In the genomic region with DNA sequence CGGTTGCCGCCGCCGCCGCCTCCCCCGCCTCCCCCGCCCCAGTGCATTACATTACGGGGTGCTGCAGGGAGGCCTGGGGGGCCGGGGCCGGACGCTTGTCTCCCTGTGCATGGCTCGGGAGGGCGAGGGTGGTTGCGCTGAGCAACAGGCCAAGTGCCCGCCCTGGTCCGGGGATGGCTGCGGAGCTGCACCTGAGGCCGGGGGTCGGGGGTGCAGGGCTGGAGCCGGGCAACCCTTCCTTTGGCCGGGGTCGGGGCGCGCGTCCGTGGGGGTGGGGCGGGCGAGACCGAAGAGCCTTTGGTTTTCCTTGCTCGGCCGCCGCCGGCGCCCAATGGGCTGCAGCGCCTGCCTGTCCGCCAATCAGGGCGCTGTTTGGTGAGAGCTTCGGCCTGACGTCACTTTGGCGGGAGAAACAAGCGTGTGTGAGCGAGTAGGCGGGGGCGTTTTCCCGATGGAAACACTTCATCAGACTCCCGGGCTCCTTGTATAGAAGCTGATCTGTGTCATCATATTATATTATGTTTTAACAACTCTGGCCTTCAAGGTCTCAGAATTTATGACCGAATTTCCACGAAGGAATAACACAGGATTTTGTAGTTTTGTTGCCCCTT, we compare ENCODE assay signal across 8 cellular contexts. TPM values are rescaled to one million over a fixed set of nuclear protein-coding genes. Genes with fewer than 3 reads are reported as not detected.
A peak's percentile ranks its signal among the peaks of the same experiment; 100 is the strongest.
DNase-seq lines count a peak whose midpoint lies in the region; ATAC-seq and TF ChIP-seq lines count a peak whose summit lies in the region.

No MANE protein-coding gene starts in this region.

- H3K27ac ChIP-seq in CD4-positive, alpha-beta T cell (ENCODE audit: low read depth, low read length) = peak overlapping the region; percentile 72
- H3K27ac ChIP-seq in HUES48 (ENCODE audit: low read depth, low read length) = peak overlapping the region; percentile 94
- no peak overlapping the region for H3K27ac ChIP-seq in mesendoderm (ENCODE audit: low read depth, low read length)

- POLR2A ChIA-PET in CD4-positive, alpha-beta T cell (lab: Charles Lee) = interaction anchor here (0.7 to 3.3 kb wide), 5 partner anchors 12 to 203 kb away, joined by 5 to 32 read pairs (median 5); a partner anchor contains a TSS

- peaks cover 34% of the 10 kb centered on the region for H3K4me1 Mint-ChIP-seq in CD4-positive, alpha-beta T cell (ENCODE audit: low read depth)
- H3K4me1 Mint-ChIP-seq in endothelial cell (ENCODE audit: unreplicated experiment) = peaks cover 9% of the 10 kb centered on the region

- no peaks in the 10 kb centered on the region for H3K9me3 ChIP-seq in CD4-positive, alpha-beta T cell (ENCODE audit: control insufficient read depth, low read length)
- no peaks in the 10 kb centered on the region for H3K9me3 ChIP-seq in HUES48 (ENCODE audit: control insufficient read depth, insufficient read depth, low read length)
- no peaks in the 10 kb centered on the region for H3K9me3 ChIP-seq in NT2/D1 (ENCODE audit: insufficient read depth, low read length)

- H3K4me3 ChIP-seq in HUES48 (ENCODE audit: low read depth, low read length) = peak overlapping the region; percentile 98
- peak overlapping the region; percentile 92 for H3K4me3 ChIP-seq in NT2/D1 (ENCODE audit: insufficient read length, low read depth)
- peak overlapping the region; percentile 66 for H3K4me3 ChIP-seq in mesendoderm (ENCODE audit: low read length)

- H3K79me2 ChIP-seq in mesendoderm (ENCODE audit: control insufficient read depth, insufficient read depth, low read length) = no peaks in the 10 kb centered on the region

- intact Hi-C loops in CD4-positive, alpha-beta T cell (cut with DNase I, micrococcal nuclease) = loop anchor here in 1 of 2 experiments (10.0 kb wide), 1 partner anchor 598 kb away; no protein-coding TSS in a partner anchor

- no peak overlapping the region for H3K23ac ChIP-seq in mesendoderm (ENCODE audit: low read length)

- peaks cover 26% of the 10 kb centered on the region for H3K36me3 ChIP-seq in HUES48 (ENCODE audit: control insufficient read depth, insufficient read depth, low read length)
- peaks cover 21% of the 10 kb centered on the region for H3K36me3 ChIP-seq in NT2/D1 (ENCODE audit: insufficient read depth, insufficient read length, low read length)
- H3K36me3 ChIP-seq in mesendoderm (ENCODE audit: control insufficient read depth, insufficient read depth, low read length) = peaks cover under 1% of the 10 kb centered on the region

- H3K56ac ChIP-seq in mesendoderm (ENCODE audit: low read length) = no peak overlapping the region

- no CpG with 5 or more reads among the region's 48 CpGs for WGBS in mesendoderm (ENCODE audit: extremely low coverage, insufficient coverage, low lambda C conversion rate)

- H3K79me1 ChIP-seq in mesendoderm (ENCODE audit: low read length) = no peaks in the 10 kb centered on the region

- H3K4ac ChIP-seq in mesendoderm (ENCODE audit: low read depth, low read length) = no peak overlapping the region

- no peak overlapping the region for H2BK5ac ChIP-seq in mesendoderm (ENCODE audit: low read length)

- no peak overlapping the region for H2BK120ac ChIP-seq in mesendoderm (ENCODE audit: low read depth, low read length)

- H3K18ac ChIP-seq in mesendoderm (ENCODE audit: low read length) = no peak overlapping the region

- H3K4me2 ChIP-seq in mesendoderm (ENCODE audit: low read length) = peak overlapping the region; percentile 57

- no peak overlapping the region for H3K9ac ChIP-seq in HUES48 (ENCODE audit: low read depth, low read length)
- H3K9ac ChIP-seq in NT2/D1 (ENCODE audit: insufficient read length, low read depth) = peak overlapping the region; percentile 92
- peak overlapping the region; percentile 43 for H3K9ac ChIP-seq in mesendoderm (ENCODE audit: low read length)

- H2BK15ac ChIP-seq in mesendoderm (replicated peaks; ENCODE audit: low read depth) = no peak overlapping the region

- no peak for TF ChIP-seq CTCF in CD4-positive, alpha-beta T cell (IDR thresholded peaks at IDR 0.05)
- TF ChIP-seq CTCF in endothelial cell (IDR thresholded peaks at IDR 0.05; ENCODE audit: unreplicated experiment) = no peak

- peak; percentile 54 for ATAC-seq in CD4-positive, alpha-beta T cell (ENCODE audit: poor library complexity)
- peak; percentile 60 for ATAC-seq in GM21381 (IDR thresholded peaks at IDR 0.05; ENCODE audit: unreplicated experiment)

- H3K4me1 ChIP-seq in HUES48 (ENCODE audit: control insufficient read depth, insufficient read depth, low read length) (peaks cover 3% of the 10 kb centered on the region; the same call in 1 of the 2 replicates), NT2/D1 (ENCODE audit: insufficient read depth, insufficient read length) (no peaks in the 10 kb centered on the region), mesendoderm (ENCODE audit: control insufficient read depth, low read depth, low read length) (no peaks in the 10 kb centered on the region)

- peak; percentile 64 to 85 (median 76) for DNase-seq in CD4-positive, alpha-beta T cell
- peak; percentile 90 for DNase-seq in NT2/D1 (ENCODE audit: low read depth, low spot score)
- DNase-seq in activated CD8-positive, alpha-beta memory T cell treated with anti-CD3 and anti-CD28 coated beads, Interleukin-2, amount 50 U/mL, for 24 hours (ENCODE audit: extremely low read depth) = peak; percentile 73
- peak; percentile 90 for DNase-seq in endothelial cell (ENCODE audit: low spot score)
- peak; percentile 98 for DNase-seq in mesendoderm
- peak; percentile 77 for DNase-seq in stimulated activated CD8-positive, alpha-beta memory T cell treated with anti-CD3 and anti-CD28 coated beads, Interleukin-12 subunit alpha, Interleukin-12 subunit beta, amount 100 ng/mL, for 1 hour (ENCODE audit: low read depth)

- no peaks in the 10 kb centered on the region for H3K9me3 Mint-ChIP-seq in CD4-positive, alpha-beta T cell
- no peaks in the 10 kb centered on the region for H3K9me3 Mint-ChIP-seq in endothelial cell (ENCODE audit: unreplicated experiment)

- no peak overlapping the region for H2AK5ac ChIP-seq in mesendoderm (ENCODE audit: low read length)

- H3K4me3 Mint-ChIP-seq in CD4-positive, alpha-beta T cell = peak overlapping the region; percentile 100
- H3K4me3 Mint-ChIP-seq in endothelial cell (ENCODE audit: unreplicated experiment) = peak overlapping the region; percentile 99

- H3K27me3 Mint-ChIP-seq in CD4-positive, alpha-beta T cell = no peaks in the 10 kb centered on the region
- H3K27me3 Mint-ChIP-seq in endothelial cell (ENCODE audit: unreplicated experiment) = peaks cover 10% of the 10 kb centered on the region

- peaks cover 17% of the 10 kb centered on the region for H3K36me3 Mint-ChIP-seq in CD4-positive, alpha-beta T cell (ENCODE audit: low read depth)
- peaks cover 5% of the 10 kb centered on the region for H3K36me3 Mint-ChIP-seq in endothelial cell (ENCODE audit: low read depth, unreplicated experiment)

- H4K5ac ChIP-seq in mesendoderm (ENCODE audit: low read length) = no peak overlapping the region

- H4K8ac ChIP-seq in mesendoderm (ENCODE audit: low read depth, low read length) = no peak overlapping the region

- peak overlapping the region; percentile 98 for H3K27ac Mint-ChIP-seq in CD4-positive, alpha-beta T cell
- no peak overlapping the region for H3K27ac Mint-ChIP-seq in endothelial cell (ENCODE audit: unreplicated experiment)

- H3K27me3 ChIP-seq in CD4-positive, alpha-beta T cell (ENCODE audit: control insufficient read depth, insufficient read depth, low read length) = no peaks in the 10 kb centered on the region
- H3K27me3 ChIP-seq in HUES48 (ENCODE audit: control insufficient read depth, insufficient read depth, low read length) = no peaks in the 10 kb centered on the region
- peaks cover 13% of the 10 kb centered on the region for H3K27me3 ChIP-seq in NT2/D1 (ENCODE audit: insufficient read depth, insufficient read length)
- no peaks in the 10 kb centered on the region for H3K27me3 ChIP-seq in mesendoderm (ENCODE audit: insufficient read depth, low read length, poor library complexity)

- CTCF ChIA-PET in CD4-positive, alpha-beta T cell (lab: Charles Lee) = interaction anchor here (1.2 kb wide), 1 partner anchor 49 kb away, joined by 3 read pairs; a partner anchor contains a TSS

RNA-seq across cellular contexts. Expression of a gene that starts 1.0 kb away (rescaled TPM):
- total RNA-seq in CD4-positive, alpha-beta T cell = 10 to 100 TPM; 16.7 to 17.1 TPM
- 26.6 TPM for total RNA-seq in endothelial cell (ENCODE audit: unreplicated experiment)
- 3.4 TPM for polyA plus RNA-seq in mesendoderm (2013, experiment 1 of 2)
- polyA plus RNA-seq in mesendoderm (2013, experiment 2 of 2) = 3.5 TPM

RNA-seq across cellular contexts. Expression of a gene that starts 48.7 kb away (rescaled TPM):
- total RNA-seq in CD4-positive, alpha-beta T cell = 10 to 100 TPM; 24.7 to 28.7 TPM
- total RNA-seq in endothelial cell (ENCODE audit: unreplicated experiment) = 45.8 TPM
- 40.4 TPM for polyA plus RNA-seq in mesendoderm (2013, experiment 1 of 2)
- 40.3 TPM for polyA plus RNA-seq in mesendoderm (2013, experiment 2 of 2)

RNA-seq across cellular contexts. Expression of a gene that starts 58.9 kb away (rescaled TPM):
- total RNA-seq in CD4-positive, alpha-beta T cell = 100 to 1,000 TPM in 1 of 2 experiments, 10 to 100 TPM in 1; 99.6 to 108 TPM
- total RNA-seq in endothelial cell (ENCODE audit: unreplicated experiment) = 63.0 TPM
- polyA plus RNA-seq in mesendoderm (2013, experiment 1 of 2) = 37.0 TPM
- polyA plus RNA-seq in mesendoderm (2013, experiment 2 of 2) = 36.0 TPM
